ENCODE assay signal across 8 cellular contexts in genomic region chr7:73308665-73309214, GRCh38. TPM values are rescaled to one million over a fixed set of nuclear protein-coding genes. Genes with fewer than 3 reads are reported as not detected.
DNase-seq lines count a peak whose midpoint lies in the region; ATAC-seq and TF ChIP-seq lines count a peak whose summit lies in the region.

TSS of gene NSUN5 (minus strand) at chr7:73308826. CDS start at chr7:73308790, 36 bp downstream.

- H3K79me2 ChIP-seq in fibroblast of lung (ENCODE audit: control insufficient read depth, insufficient read depth, low read length), result peaks cover 3% of the 10 kb centered on the region

- H3K27ac Mint-ChIP-seq in naive thymus-derived CD4-positive, alpha-beta T cell, result peak within 1 kb of the TSS; percentile 86 to 97 (median 92)
- peak within 1 kb of the TSS; percentile 98 for H3K27ac Mint-ChIP-seq in stimulated activated naive B cell treated with anti-CD40 and anti-IgM and Interleukin-4, amounts not matched to agents 10 μg/mL and 1 μg/mL and 100 μg/mL, for 72 hours

- peak; percentile 87 for ATAC-seq in GM21447 (IDR thresholded peaks at IDR 0.05; ENCODE audit: unreplicated experiment)
- ATAC-seq in Panc1, result peak; percentile 95
- ATAC-seq in activated T-cell treated with anti-CD3 and anti-CD28 coated beads, Interleukin-2, amount 50 U/mL, for 4 hours, result peak; percentile 95 to 97
- ATAC-seq in naive thymus-derived CD4-positive, alpha-beta T cell, result peak; percentile 98
- ATAC-seq in stimulated activated naive B cell treated with anti-CD40 and anti-IgM and Interleukin-4, amounts not matched to agents 10 μg/mL and 1 μg/mL and 100 μg/mL, for 72 hours (replicated peaks), result peak; percentile 97 to 99

- no peaks in the 10 kb centered on the region; the same call in 1 of the 2 replicates for H3K36me3 ChIP-seq in Panc1 (ENCODE audit: control insufficient read depth, insufficient read depth, low read length)
- no peaks in the 10 kb centered on the region for H3K36me3 ChIP-seq in fibroblast of lung (ENCODE audit: control insufficient read depth, insufficient read depth, low read length)
- peaks cover 0 to 36% (median 6%) of the 10 kb centered on the region in 3 experiments for H3K36me3 ChIP-seq in naive thymus-derived CD4-positive, alpha-beta T cell (ENCODE audit: control insufficient read depth in 2 of 3, insufficient read depth in 3 of 3, low read length in 3 of 3)

- POLR2A ChIA-PET in Panc1 (lab: Charles Lee), result no interaction called here
- POLR2A ChIA-PET in naive thymus-derived CD4-positive, alpha-beta T cell (lab: Charles Lee), result interaction anchor here (1.0 to 1.2 kb wide), 2 partner anchors 15 to 144 kb away, joined by 3 read pairs; no protein-coding TSS in a partner anchor

- H3K9me3 ChIP-seq in Panc1 (ENCODE audit: control insufficient read depth, insufficient read depth, low read depth, low read length), result no peaks in the 10 kb centered on the region
- H3K9me3 ChIP-seq in fibroblast of lung (ENCODE audit: control insufficient read depth, insufficient read depth, low read depth, low read length), result no peaks in the 10 kb centered on the region
- no peaks in the 10 kb centered on the region for H3K9me3 ChIP-seq in naive thymus-derived CD4-positive, alpha-beta T cell (ENCODE audit: control insufficient read depth in 2 of 3, low read length in 3 of 3)

- H3K4me1 ChIP-seq in Panc1 (ENCODE audit: control insufficient read depth, insufficient read depth, low read length) (0 out of 2 replicates have a peak, but pooled peaks cover 3% of the 10 kb centered on the region), fibroblast of lung (ENCODE audit: control insufficient read depth, extremely low read depth, insufficient read depth, low read length) (no peaks in the 10 kb centered on the region)
- peaks cover 7 to 15% of the 10 kb centered on the region in 2 donors for H3K4me1 ChIP-seq in naive thymus-derived CD4-positive, alpha-beta T cell (ENCODE audit: control insufficient read depth in 2 of 2, insufficient read depth in 2 of 2, low read length in 2 of 2)

- H3K9me3 Mint-ChIP-seq in activated T-cell treated with anti-CD3 and anti-CD28 coated beads, Interleukin-2, amount 50 U/mL, for 4 hours, result no peaks in the 10 kb centered on the region
- H3K9me3 Mint-ChIP-seq in naive thymus-derived CD4-positive, alpha-beta T cell, result peaks cover 0 to 2% (median 0%) of the 10 kb centered on the region in 11 donors
- H3K9me3 Mint-ChIP-seq in stimulated activated naive B cell treated with anti-CD40 and anti-IgM and Interleukin-4, amounts not matched to agents 10 μg/mL and 1 μg/mL and 100 μg/mL, for 72 hours, result no peaks in the 10 kb centered on the region

- H3K4me2 ChIP-seq in fibroblast of lung (ENCODE audit: extremely low read depth, insufficient read depth, low read length), result peak within 1 kb of the TSS; percentile 92

- H3K4me3 Mint-ChIP-seq in activated T-cell treated with anti-CD3 and anti-CD28 coated beads, Interleukin-2, amount 50 U/mL, for 4 hours, result peak within 1 kb of the TSS; percentile 99
- peak within 1 kb of the TSS; percentile 88 to 99 (median 96) for H3K4me3 Mint-ChIP-seq in naive thymus-derived CD4-positive, alpha-beta T cell
- H3K4me3 Mint-ChIP-seq in stimulated activated naive B cell treated with anti-CD40 and anti-IgM and Interleukin-4, amounts not matched to agents 10 μg/mL and 1 μg/mL and 100 μg/mL, for 72 hours, result peak within 1 kb of the TSS; percentile 99 to 100

- no TSS peak for BruUV-seq in Panc1 (replicated peaks; lab: Mats Ljungman, UMichigan)

- intact Hi-C loops in Panc1 (cut with micrococcal nuclease; ENCODE audit: unreplicated experiment), result no loop called here
- intact Hi-C loops in naive thymus-derived CD4-positive, alpha-beta T cell (cut with micrococcal nuclease), result loop anchor here (1.0 kb wide), 2 partner anchors 125 to 214 kb away; partner anchors contain the start of genes BAZ1B (in 1 of the 2) and FZD9 (in 1 of the 2)

- CTCF ChIA-PET in Panc1 (lab: Charles Lee), result no interaction called here
- CTCF ChIA-PET in naive thymus-derived CD4-positive, alpha-beta T cell (lab: Charles Lee), result interaction anchor here (0.5 kb wide), 1 partner anchor 196 kb away, joined by 3 read pairs; no protein-coding TSS in a partner anchor

- H3K4me3 ChIP-seq in Panc1 (ENCODE audit: low read depth in 2 of 2, low read length in 2 of 2) (peak within 1 kb of the TSS; percentile 82 to 91), fibroblast of lung (replicated peaks in 1 of 4; ENCODE audit: control extremely low read depth in 1 of 4, insufficient read depth in 1 of 4, low read depth in 3 of 4, low read length in 4 of 4) (peak within 1 kb of the TSS; percentile 65 to 69 (median 68))
- peak within 1 kb of the TSS; percentile 79 for H3K4me3 ChIP-seq in naive thymus-derived CD4-positive, alpha-beta T cell (ENCODE audit: low read length)

- H3K27ac ChIP-seq in Panc1 (ENCODE audit: low read length) (peak within 1 kb of the TSS; percentile 87), fibroblast of lung (ENCODE audit: insufficient read depth, low read length) (peak within 1 kb of the TSS; percentile 27)
- H3K27ac ChIP-seq in naive thymus-derived CD4-positive, alpha-beta T cell (ENCODE audit: low read depth, low read length), result peak within 1 kb of the TSS; percentile 72

- no peaks in the 10 kb centered on the region for H4K20me1 ChIP-seq in fibroblast of lung (ENCODE audit: control insufficient read depth, extremely low read depth, insufficient read depth, low read length)

- peaks cover 26% of the 10 kb centered on the region for H3K4me1 Mint-ChIP-seq in activated T-cell treated with anti-CD3 and anti-CD28 coated beads, Interleukin-2, amount 50 U/mL, for 4 hours (ENCODE audit: low read depth)
- peaks cover 24 to 42% (median 30%) of the 10 kb centered on the region in 7 donors for H3K4me1 Mint-ChIP-seq in naive thymus-derived CD4-positive, alpha-beta T cell
- peaks cover 25 to 39% of the 10 kb centered on the region in 2 donors for H3K4me1 Mint-ChIP-seq in stimulated activated naive B cell treated with anti-CD40 and anti-IgM and Interleukin-4, amounts not matched to agents 10 μg/mL and 1 μg/mL and 100 μg/mL, for 72 hours

- peaks cover 25% of the 10 kb centered on the region for H3K36me3 Mint-ChIP-seq in activated T-cell treated with anti-CD3 and anti-CD28 coated beads, Interleukin-2, amount 50 U/mL, for 4 hours (ENCODE audit: insufficient read depth)
- H3K36me3 Mint-ChIP-seq in naive thymus-derived CD4-positive, alpha-beta T cell, result peaks cover 9 to 26% (median 14%) of the 10 kb centered on the region in 5 donors
- H3K36me3 Mint-ChIP-seq in stimulated activated naive B cell treated with anti-CD40 and anti-IgM and Interleukin-4, amounts not matched to agents 10 μg/mL and 1 μg/mL and 100 μg/mL, for 72 hours, result peaks cover 17 to 35% of the 10 kb centered on the region in 2 donors

- H3K27me3 Mint-ChIP-seq in activated T-cell treated with anti-CD3 and anti-CD28 coated beads, Interleukin-2, amount 50 U/mL, for 4 hours (ENCODE audit: low read depth), result no peaks in the 10 kb centered on the region
- no peaks in the 10 kb centered on the region for H3K27me3 Mint-ChIP-seq in naive thymus-derived CD4-positive, alpha-beta T cell
- H3K27me3 Mint-ChIP-seq in stimulated activated naive B cell treated with anti-CD40 and anti-IgM and Interleukin-4, amounts not matched to agents 10 μg/mL and 1 μg/mL and 100 μg/mL, for 72 hours, result no peaks in the 10 kb centered on the region

- no peak for TF ChIP-seq CTCF in Panc1 (IDR thresholded peaks at IDR 0.05)
- no peak for TF ChIP-seq CTCF in fibroblast of lung (conservative IDR thresholded peaks at IDR 0.05 in 1 of 2, IDR thresholded peaks at IDR 0.05 in 1 of 2; ENCODE audit: low read depth in 1 of 2, low read length in 2 of 2)

- DNase-seq in D341Med (ENCODE audit: low spot score) (peak; percentile 91), HuH-7 (ENCODE audit: low spot score) (peak; percentile 99), Panc1 (ENCODE audit: low read depth, low spot score) (peak; percentile 67), fibroblast of lung (ENCODE audit: low read depth in 2 of 2) (peak; percentile 59 to 76)
- peak; percentile 84 for DNase-seq in activated T-cell treated with anti-CD3 and anti-CD28 coated beads, Interleukin-2, amount 50 U/mL, for 4 hours
- DNase-seq in naive thymus-derived CD4-positive, alpha-beta T cell, result peak; percentile 82 to 91 (median 88)
- DNase-seq in stimulated activated naive B cell treated with anti-CD40 and anti-IgM and Interleukin-4, amounts not matched to agents 10 μg/mL and 1 μg/mL and 100 μg/mL, for 72 hours, result peak; percentile 91

- in situ Hi-C loops in Panc1 (cut with HindIII; ENCODE audit: low pct_unique_long_range_greater_than_20kb, low sequenced_read_pairs), result no loop called here

- H3K9ac ChIP-seq in fibroblast of lung (ENCODE audit: insufficient read depth, low read length), result peak within 1 kb of the TSS; percentile 50

- no peaks in the 10 kb centered on the region for H3K27me3 ChIP-seq in Panc1 (ENCODE audit: control insufficient read depth, insufficient read depth, low read length)
- no peaks in the 10 kb centered on the region for H3K27me3 ChIP-seq in fibroblast of lung (ENCODE audit: control insufficient read depth, insufficient read depth, low read length)
- no peaks in the 10 kb centered on the region for H3K27me3 ChIP-seq in naive thymus-derived CD4-positive, alpha-beta T cell (ENCODE audit: control insufficient read depth in 2 of 2, insufficient read depth in 2 of 2, low read length in 2 of 2)

- H2AFZ ChIP-seq in fibroblast of lung (ENCODE audit: low read length), result peak within 1 kb of the TSS; percentile 88

RNA-seq across cellular contexts. Expression of gene NSUN5, which starts in this region (rescaled TPM):
- 66.8 TPM for total RNA-seq in Panc1 (2021; ENCODE audit: unreplicated experiment)
- polyA plus RNA-seq in Panc1 (2012; ENCODE audit: insufficient read length), result 67.9 TPM
- 10 to 100 TPM; 82.4 to 98.2 (median 96.0) TPM for total RNA-seq in activated T-cell treated with anti-CD3 and anti-CD28 coated beads, Interleukin-2, amount 50 U/mL, for 4 hours
- total RNA-seq in fibroblast of lung, result 16.9 and 17.5 TPM in 2 replicates
- 6.6 and 12.9 TPM in 2 replicates for polyA plus RNA-seq in fibroblast of lung
- 8.0 and 18.5 TPM in 2 replicates for polyA plus RNA-seq in fibroblast of lung (2012)
- 8.5 and 17.0 TPM in 2 replicates for polyA minus RNA-seq in fibroblast of lung (ENCODE audit: low replicate concordance)
- total RNA-seq in naive thymus-derived CD4-positive, alpha-beta T cell, result 10 to 100 TPM; 34.3 to 81.6 (median 46.0) TPM
- 10 to 100 TPM; 53.2 to 72.5 TPM for polyA plus RNA-seq in naive thymus-derived CD4-positive, alpha-beta T cell

Comparison
In these comparisons a context has a peak if more than half of its experiments do, and no peak if none do; other contexts are left out.
1. Peak in every context shown above with its lines: DNase-seq, ATAC-seq, H3K4me3 ChIP-seq and H3K27ac ChIP-seq.
2. H3K27ac ChIP-seq: peak in every context shown above with its lines; median percentile 87 in Panc1; 72 in naive thymus-derived CD4-positive, alpha-beta T cell; 27 in fibroblast of lung.